ENCODE assay signal across 24 cellular contexts in the genomic region with DNA sequence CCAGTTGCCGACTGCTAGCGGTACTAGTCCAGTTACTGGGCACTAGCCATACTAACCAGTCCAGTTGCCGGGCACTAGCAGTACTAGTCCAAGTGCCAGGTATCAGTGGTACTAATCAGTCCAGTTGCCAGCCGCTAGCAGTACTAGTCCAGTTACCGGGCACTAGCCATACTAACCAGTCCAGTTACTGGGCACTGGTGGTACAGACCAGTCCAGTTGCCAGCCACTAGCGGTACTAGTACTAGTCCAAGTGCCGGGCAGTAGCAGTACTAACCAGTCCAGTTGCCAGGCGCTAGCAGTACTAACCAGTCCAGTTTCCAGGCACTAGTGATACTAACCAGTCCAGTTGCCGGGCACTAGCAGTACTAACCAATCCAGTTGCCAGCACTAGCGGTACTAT.
"Had no signal": no experiment of that assay in that cellular context is flagged by ENCODE, and none has a peak within 500 bp of the region (broad histone marks: within the 10 kb centered on the region; RNA-seq: fewer than 3 reads in every experiment).

No MANE protein-coding gene starts in this region.

- FAIRE-seq: endometrium, endothelial cell of umbilical vein, frontal cortex had no signal

- DNase-seq: activated CD4-positive, alpha-beta memory T cell treated with anti-CD3 and anti-CD28 coated beads for 36 hours; activated CD4-positive, alpha-beta T cell treated with anti-CD3 and anti-CD28 coated beads for 36 hours; activated CD4-positive, alpha-beta T cell treated with anti-CD3 and anti-CD28 coated beads, Interleukin-2, amount 10 ng/mL, durations not matched to agents 24 days and 14 days; activated CD4-positive, CD25-positive, alpha-beta regulatory T cell; activated CD4-positive, CD25-positive, alpha-beta regulatory T cell treated with anti-CD3 and anti-CD28 coated beads, Interleukin-2, amount 50 U/mL, for 72 hours; activated CD8-positive, alpha-beta memory T cell treated with anti-CD3 and anti-CD28 coated beads, Interleukin-2, amount 10 ng/mL, durations not matched to agents 7 days and 5 days; activated CD8-positive, alpha-beta memory T cell treated with anti-CD3 and anti-CD28 coated beads, Interleukin-2, amount 50 U/mL, for 4 hours; activated CD8-positive, alpha-beta T cell treated with anti-CD3 and anti-CD28 coated beads, Interleukin-2, amount 10 ng/mL, durations not matched to agents 7 days and 5 days; activated gamma-delta T cell; activated naive CD4-positive, alpha-beta T cell; activated naive CD4-positive, alpha-beta T cell treated with anti-CD3 and anti-CD28 coated beads, Interleukin-2, amount 10 ng/mL, durations not matched to agents 7 days and 5 days; activated naive CD8-positive, alpha-beta T cell treated with anti-CD3 and anti-CD28 coated beads, Interleukin-2, amount 10 ng/mL, durations not matched to agents 7 days and 5 days; activated T-cell treated with anti-CD3 and anti-CD28 coated beads, Interleukin-2, amount 50 U/mL, for 1 hour; activated T-cell treated with anti-CD3 and anti-CD28 coated beads, Interleukin-2, amount 50 U/mL, for 48 hours; central memory CD4-positive, alpha-beta T cell; cerebellar nuclear complex; colonic mucosa; effector CD8-positive, alpha-beta T cell; foreskin fibroblast; glutamatergic neuron; T-helper 2 cell had no signal
